In genomic region chr1:3858231-3858981, GRCh38 we compare ENCODE assay signal across 8 cellular contexts.
DNase-seq lines count a peak whose midpoint lies in the region; ATAC-seq and TF ChIP-seq lines count a peak whose summit lies in the region.

No MANE protein-coding gene starts in this region.

- no peak overlapping the region for H3K27ac ChIP-seq in brain microvascular endothelial cell

- no peak for ATAC-seq in stimulated activated naive CD8-positive, alpha-beta T cell treated with anti-CD3 and anti-CD28 coated beads, Interleukin-15, Interleukin-2, amounts not matched to agents 100 U/mL and 50 U/mL, for 24 hours
- ATAC-seq in GM18870 (IDR thresholded peaks at IDR 0.05; ENCODE audit: unreplicated experiment), result no peak

- DNase-seq in NOMO-1 treated with DMSO at 0.1 percent for 48 hours (lab: John Stamatoyannopoulos, UW; ENCODE audit: unreplicated experiment) (peak; percentile 6), NOMO-1 treated with dmso at 0.1 percent for 144 hours (lab: John Stamatoyannopoulos, UW; ENCODE audit: unreplicated experiment) (no peak), NCI-H2196 treated with DMSO at 0.1 percent for 48 hours (lab: John Stamatoyannopoulos, UW; ENCODE audit: unreplicated experiment) (peak; percentile 46), brain microvascular endothelial cell (peak; percentile 13), kidney tubule cell (ENCODE audit: low spot score) (peak; percentile 57), SKM-1 treated with dmso at 0.1 percent for 144 hours (lab: John Stamatoyannopoulos, UW; ENCODE audit: unreplicated experiment) (no peak)
- DNase-seq in stimulated activated naive CD8-positive, alpha-beta T cell treated with anti-CD3 and anti-CD28 coated beads, Interleukin-15, Interleukin-2, amounts not matched to agents 100 U/mL and 50 U/mL, for 24 hours, result peak; percentile 15

- H3K36me3 ChIP-seq in brain microvascular endothelial cell (replicated peaks), result no peaks in the 10 kb centered on the region

- peak; percentile 51 for TF ChIP-seq CTCF in brain microvascular endothelial cell (IDR thresholded peaks at IDR 0.05; ENCODE audit: low read depth, low read length, missing control alignments)

- H3K4me3 ChIP-seq in brain microvascular endothelial cell (ENCODE audit: low read depth, low read length), result peak overlapping the region; percentile 96

- in situ Hi-C loops in brain microvascular endothelial cell (cut with HindIII; ENCODE audit: low pct_ligation_motif_present, low sequenced_read_pairs), result no loop called here

- no peaks in the 10 kb centered on the region for H3K27me3 ChIP-seq in brain microvascular endothelial cell (replicated peaks)

Comparison
In these comparisons a context has a peak if more than half of its experiments do, and no peak if none do; other contexts are left out.
1. DNase-seq: peak in NOMO-1 treated with DMSO at 0.1 percent for 48 hours (single experiment), NCI-H2196 treated with DMSO at 0.1 percent for 48 hours (single experiment), brain microvascular endothelial cell (single experiment), kidney tubule cell (single experiment) and stimulated activated naive CD8-positive, alpha-beta T cell treated with anti-CD3 and anti-CD28 coated beads, Interleukin-15, Interleukin-2, amounts not matched to agents 100 U/mL and 50 U/mL, for 24 hours (single experiment); none in NOMO-1 treated with dmso at 0.1 percent for 144 hours (single experiment) and SKM-1 treated with dmso at 0.1 percent for 144 hours (single experiment).